9 cellular contexts compared by ENCODE assay signal in genomic region chr2:28979041-28979440, GRCh38.
"Had no signal": no experiment of that assay in that cellular context is flagged by ENCODE, and none has a peak within 500 bp of the region (broad histone marks: within the 10 kb centered on the region; RNA-seq: fewer than 3 reads in every experiment).

No MANE protein-coding gene starts in this region.

- DNase-seq: activated CD4-positive, alpha-beta T cell treated with anti-CD3 and anti-CD28 coated beads, Interleukin-2, amount 50 U/mL, for 1 hour; activated gamma-delta T cell; activated naive CD8-positive, alpha-beta T cell treated with anti-CD3 and anti-CD28 coated beads for 36 hours; activated T-cell treated with anti-CD3 and anti-CD28 coated beads, Interleukin-2, amount 50 U/mL, for 24 hours; brain microvascular endothelial cell; left ventricle myocardium superior; mesendoderm; ovary; stimulated activated CD4-positive, alpha-beta T cell treated with anti-CD3 and anti-CD28 coated beads, Interleukin-4, amount 100 ng/mL, for 24 hours had no signal

- ATAC-seq: left ventricle myocardium superior had no signal
